Comparison of ENCODE assay signal across 9 cellular contexts in genomic region chr13:51249767-51250741, GRCh38. TPM values are rescaled to one million over a fixed set of nuclear protein-coding genes. Genes with fewer than 3 reads are reported as not detected.
DNase-seq lines count a peak whose midpoint lies in the region; ATAC-seq and TF ChIP-seq lines count a peak whose summit lies in the region.
"Had no signal": no experiment of that assay in that cellular context is flagged by ENCODE, and none has a peak within 500 bp of the region (broad histone marks: within the 10 kb centered on the region; RNA-seq: fewer than 3 reads in every experiment).

No MANE protein-coding gene starts in this region.

- peaks cover 0 to 6% of the 10 kb centered on the region in 2 donors for H3K4me1 Mint-ChIP-seq in natural killer cell treated with Interleukin-12 subunit alpha and Interleukin-12 subunit beta and Interleukin-15 and Interleukin-18, amount 100 ng/mL, for 72 hours (ENCODE audit: low read depth in 2 of 2)
- H3K4me1 Mint-ChIP-seq in CD4-positive, alpha-beta T cell (ENCODE audit: low read depth) = no peaks in the 10 kb centered on the region

- H3K27ac Mint-ChIP-seq in natural killer cell treated with Interleukin-12 subunit alpha and Interleukin-12 subunit beta and Interleukin-15 and Interleukin-18, amount 100 ng/mL, for 72 hours = no peak overlapping the region
- H3K27ac Mint-ChIP-seq in CD4-positive, alpha-beta T cell = no peak overlapping the region

- H3K27me3 Mint-ChIP-seq in natural killer cell treated with Interleukin-12 subunit alpha and Interleukin-12 subunit beta and Interleukin-15 and Interleukin-18, amount 100 ng/mL, for 72 hours = peaks cover 0 to 3% of the 10 kb centered on the region in 2 donors
- no peaks in the 10 kb centered on the region for H3K27me3 Mint-ChIP-seq in CD4-positive, alpha-beta T cell

- no peaks in the 10 kb centered on the region for H3K9me3 Mint-ChIP-seq in natural killer cell treated with Interleukin-12 subunit alpha and Interleukin-12 subunit beta and Interleukin-15 and Interleukin-18, amount 100 ng/mL, for 72 hours
- H3K9me3 Mint-ChIP-seq in CD4-positive, alpha-beta T cell = no peaks in the 10 kb centered on the region

- peak; percentile 28 to 59 (median 43) for TF ChIP-seq CTCF in body of pancreas (IDR thresholded peaks at IDR 0.05)
- no peak for TF ChIP-seq CTCF in CD4-positive, alpha-beta T cell (IDR thresholded peaks at IDR 0.05)

- no peaks in the 10 kb centered on the region for H3K36me3 ChIP-seq in body of pancreas (replicated peaks in 1 of 2; ENCODE audit: insufficient read depth in 1 of 2, low read depth in 2 of 2)

- no peak for TF ChIP-seq POLR2A in body of pancreas (IDR thresholded peaks at IDR 0.05)

- WGBS in body of pancreas, 2 donors = 32 to 43% methylated on average over 4 of the region's 4 CpGs

- ATAC-seq in body of pancreas (peak; percentile 63), HG02840 (IDR thresholded peaks at IDR 0.05; ENCODE audit: low FRiP score, unreplicated experiment) (no peak), GM21381 (IDR thresholded peaks at IDR 0.05; ENCODE audit: unreplicated experiment) (no peak), GM21515 (IDR thresholded peaks at IDR 0.05; ENCODE audit: unreplicated experiment) (no peak)
- peak; percentile 3 to 7 for ATAC-seq in natural killer cell treated with Interleukin-12 subunit alpha and Interleukin-12 subunit beta and Interleukin-15 and Interleukin-18, amount 100 ng/mL, for 72 hours
- ATAC-seq in CD4-positive, alpha-beta T cell (ENCODE audit: poor library complexity) = no peak

- no peak overlapping the region for H3K4me3 ChIP-seq in body of pancreas

- intact Hi-C loops in body of pancreas (cut with DNase I) = no loop called here
- intact Hi-C loops in CD4-positive, alpha-beta T cell (cut with DNase I, micrococcal nuclease) = no loop called here

- H3K4me1 ChIP-seq in body of pancreas = peaks cover 29% of the 10 kb centered on the region

- DNase-seq in CD1c-positive myeloid dendritic cell (ENCODE audit: extremely low spot score) = peak; percentile 10
- peak; percentile 60 for DNase-seq in HuH-7 (ENCODE audit: low spot score)
- peak in 2 of 4 donors; percentile 24 to 38 for DNase-seq in body of pancreas
- DNase-seq in natural killer cell treated with Interleukin-12 subunit alpha and Interleukin-12 subunit beta and Interleukin-15 and Interleukin-18, amount 100 ng/mL, for 72 hours (ENCODE audit: low spot score) = no peak
- DNase-seq in CD4-positive, alpha-beta T cell = no peak
- DNase-seq: activated naive CD4-positive, alpha-beta T cell had no signal

- POLR2A ChIA-PET in CD4-positive, alpha-beta T cell (lab: Charles Lee) = no interaction called here

- no peak overlapping the region for H3K4me3 Mint-ChIP-seq in natural killer cell treated with Interleukin-12 subunit alpha and Interleukin-12 subunit beta and Interleukin-15 and Interleukin-18, amount 100 ng/mL, for 72 hours
- no peak overlapping the region for H3K4me3 Mint-ChIP-seq in CD4-positive, alpha-beta T cell

- no peaks in the 10 kb centered on the region for H3K9me3 ChIP-seq in body of pancreas
- H3K9me3 ChIP-seq in CD4-positive, alpha-beta T cell (ENCODE audit: control insufficient read depth, low read length) = no peaks in the 10 kb centered on the region

- no peaks in the 10 kb centered on the region for H3K36me3 Mint-ChIP-seq in natural killer cell treated with Interleukin-12 subunit alpha and Interleukin-12 subunit beta and Interleukin-15 and Interleukin-18, amount 100 ng/mL, for 72 hours
- no peaks in the 10 kb centered on the region for H3K36me3 Mint-ChIP-seq in CD4-positive, alpha-beta T cell (ENCODE audit: low read depth)

- peak overlapping the region in 3 of 4 donors; percentile 38 to 59 (median 39) for H3K27ac ChIP-seq in body of pancreas
- H3K27ac ChIP-seq in CD4-positive, alpha-beta T cell (ENCODE audit: low read depth, low read length) = no peak overlapping the region

- CTCF ChIA-PET in CD4-positive, alpha-beta T cell (lab: Charles Lee) = no interaction called here

- H3K27me3 ChIP-seq in body of pancreas = no peaks in the 10 kb centered on the region
- H3K27me3 ChIP-seq in CD4-positive, alpha-beta T cell (ENCODE audit: control insufficient read depth, insufficient read depth, low read length) = no peaks in the 10 kb centered on the region

RNA-seq across cellular contexts. Expression of gene FAM124A, which starts 27.9 kb away (rescaled TPM):
- total RNA-seq in body of pancreas = 1 to 10 TPM in 1 of 2 donors, under 1 TPM in 1; 0.78 to 2.0 TPM
- not detected for total RNA-seq in natural killer cell treated with Interleukin-12 subunit alpha and Interleukin-12 subunit beta and Interleukin-15 and Interleukin-18, amount 100 ng/mL, for 72 hours
- total RNA-seq in CD4-positive, alpha-beta T cell = not detected

Comparison
In these comparisons a context has a peak if more than half of its experiments do, and no peak if none do; other contexts are left out.
1. DNase-seq: peak in CD1c-positive myeloid dendritic cell (single experiment) and HuH-7 (single experiment); none in natural killer cell treated with Interleukin-12 subunit alpha and Interleukin-12 subunit beta and Interleukin-15 and Interleukin-18, amount 100 ng/mL, for 72 hours (single experiment) and CD4-positive, alpha-beta T cell (0 of 10).
2. ATAC-seq: peak in body of pancreas (single experiment) and natural killer cell treated with Interleukin-12 subunit alpha and Interleukin-12 subunit beta and Interleukin-15 and Interleukin-18, amount 100 ng/mL, for 72 hours (2 of 2); none in CD4-positive, alpha-beta T cell (single experiment), HG02840 (single experiment), GM21381 (single experiment) and GM21515 (single experiment).